Comparison of ENCODE assay signal across 13 cellular contexts in the genomic region with DNA sequence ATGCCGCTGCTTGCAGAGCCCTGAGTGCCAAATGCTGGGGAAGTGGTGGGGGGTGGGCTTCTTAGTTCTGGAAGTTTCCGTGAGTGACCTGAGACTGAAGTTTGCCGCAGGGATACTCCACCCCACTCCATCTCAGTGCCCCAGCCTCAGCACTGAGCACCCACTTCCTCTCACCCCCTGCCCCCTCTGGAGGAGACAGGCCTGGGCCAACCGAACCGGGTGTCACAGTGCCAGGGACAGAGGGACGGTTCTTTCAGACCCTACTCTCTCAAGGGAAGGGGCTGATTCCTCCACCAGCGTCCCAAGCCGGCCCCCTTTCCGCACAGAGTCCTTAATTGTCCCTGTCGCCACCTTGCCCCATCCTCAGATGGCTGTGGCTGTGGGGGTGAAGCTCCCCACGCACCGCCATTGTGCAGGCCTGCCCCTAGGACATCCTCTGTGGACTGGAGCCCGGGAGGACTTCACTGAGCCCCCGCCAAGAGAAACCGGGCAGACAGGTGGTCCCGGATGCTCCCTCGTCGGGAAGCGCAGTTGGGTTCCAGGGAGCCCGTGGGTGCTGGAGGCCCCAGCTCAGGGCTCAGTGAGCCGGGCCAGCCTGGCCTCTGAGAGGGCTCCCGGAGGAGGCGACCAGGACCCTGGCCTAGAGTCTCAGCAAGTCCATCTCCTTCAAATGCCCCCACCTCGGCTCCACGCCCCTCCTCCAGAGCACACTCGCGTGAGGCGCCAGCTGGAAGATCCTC. TPM values are rescaled to one million over a fixed set of nuclear protein-coding genes. Genes with fewer than 3 reads are reported as not detected.
DNase-seq lines count a peak whose midpoint lies in the region; ATAC-seq, FAIRE-seq and TF ChIP-seq lines count a peak whose summit lies in the region.
"Had no signal": no experiment of that assay in that cellular context is flagged by ENCODE, and none has a peak within 500 bp of the region (broad histone marks: within the 10 kb centered on the region; RNA-seq: fewer than 3 reads in every experiment).

No MANE protein-coding gene starts in this region.

- CTCF ChIA-PET in A673 (lab: Charles Lee) = no interaction called here

- peak overlapping the region; percentile 41 for H3K9ac ChIP-seq in ES-I3 (ENCODE audit: low read depth, low read length)
- H3K9ac ChIP-seq in keratinocyte (ENCODE audit: control insufficient read depth, extremely low read depth, insufficient read depth, low read length) = peak overlapping the region; percentile 28

- H3K27ac ChIP-seq in A673 (ENCODE audit: low read depth, low read length, poor library complexity, severe bottlenecking) (no peak overlapping the region), SJCRH30 (peak overlapping the region; percentile 99), keratinocyte (ENCODE audit: control insufficient read depth, insufficient read depth, low read length) (no peak overlapping the region)
- H3K27ac ChIP-seq: right atrium auricular region had no signal

- POLR2A ChIA-PET in A673 (lab: Charles Lee; ENCODE audit: low non-redundant PET) = interaction anchor here (0.6 kb wide), 1 partner anchor 36 kb away, joined by 4 read pairs; no protein-coding TSS in a partner anchor

- H3K4me2 ChIP-seq in keratinocyte (ENCODE audit: control insufficient read depth, extremely low read depth, insufficient read depth, low read depth, low read length) = peak overlapping the region; percentile 88

- no peaks in the 10 kb centered on the region for H3K79me2 ChIP-seq in keratinocyte (ENCODE audit: control insufficient read depth, insufficient read depth, low read length)

- dilution Hi-C loops in keratinocyte (cut with MboI; ENCODE audit: extremely low pct_ligation_motif_present, low sequenced_read_pairs) = no loop called here

- ATAC-seq in HG03432 (IDR thresholded peaks at IDR 0.05; ENCODE audit: unreplicated experiment) = no peak
- no peak for ATAC-seq in GM21447 (IDR thresholded peaks at IDR 0.05; ENCODE audit: unreplicated experiment)

- H3K36me3 ChIP-seq in A673 (ENCODE audit: insufficient read depth, low read length, poor library complexity, severe bottlenecking) (no peaks in the 10 kb centered on the region), ES-I3 (ENCODE audit: insufficient read depth, low read length) (no peaks in the 10 kb centered on the region), SJCRH30 (no peaks in the 10 kb centered on the region), keratinocyte (ENCODE audit: control insufficient read depth in 2 of 2, extremely low read depth in 1 of 2, insufficient read depth in 2 of 2, low read length in 2 of 2) (no peaks in the 10 kb centered on the region)
- H3K36me3 ChIP-seq: right atrium auricular region had no signal

- no peaks in the 10 kb centered on the region for H3K9me3 ChIP-seq in A673 (ENCODE audit: low read depth, low read length, poor library complexity, severe bottlenecking)
- no peaks in the 10 kb centered on the region for H3K9me3 ChIP-seq in ES-I3 (ENCODE audit: control insufficient read depth, insufficient read depth, low read length)
- H3K9me3 ChIP-seq in SJCRH30 (replicated peaks) = no peaks in the 10 kb centered on the region
- H3K9me3 ChIP-seq in keratinocyte (ENCODE audit: control insufficient read depth, low read depth, low read length) = no peaks in the 10 kb centered on the region
- H3K9me3 ChIP-seq: right atrium auricular region had no signal

- no peaks in the 10 kb centered on the region for H3K9me1 ChIP-seq in keratinocyte (ENCODE audit: control insufficient read depth, extremely low read depth, insufficient read depth, low read length)

- H3K4me1 ChIP-seq in A673 (ENCODE audit: insufficient read depth, low read length, poor library complexity, severe bottlenecking) = peaks cover 21% of the 10 kb centered on the region
- peaks cover 2% of the 10 kb centered on the region; the same call in 1 of the 2 replicates for H3K4me1 ChIP-seq in ES-I3 (ENCODE audit: insufficient read depth, low read length)
- peaks cover 17% of the 10 kb centered on the region for H3K4me1 ChIP-seq in SJCRH30
- peaks cover 19% of the 10 kb centered on the region for H3K4me1 ChIP-seq in keratinocyte (ENCODE audit: control insufficient read depth, extremely low read depth, insufficient read depth, low read length)

- H3K27me3 ChIP-seq in A673 (replicated peaks; ENCODE audit: insufficient read depth, low read depth, low read length, poor library complexity) (no peaks in the 10 kb centered on the region), SJCRH30 (0 out of 2 replicates have a peak, but pooled peaks cover under 1% of the 10 kb centered on the region), keratinocyte (ENCODE audit: control insufficient read depth, extremely low read depth, insufficient read depth, low read length) (no peaks in the 10 kb centered on the region)

- H3K4me3 ChIP-seq in A673 (ENCODE audit: low read depth, low read length, poor library complexity, severe bottlenecking) (peak overlapping the region; percentile 52), SJCRH30 (peak overlapping the region; percentile 64), keratinocyte (ENCODE audit: control insufficient read depth in 2 of 3, extremely low read depth in 1 of 3, insufficient read depth in 2 of 3, low read depth in 1 of 3, low read length in 3 of 3) (peak overlapping the region in 1 of 3 experiments; percentile 78)

- no peak overlapping the region for H2AFZ ChIP-seq in keratinocyte (ENCODE audit: control insufficient read depth, low read length)

- BruUV-seq in A673 (replicated peaks; lab: Mats Ljungman, UMichigan) = no TSS peak

- no peak for DNase-seq in A673 (ENCODE audit: low spot score)
- DNase-seq in SJCRH30 = peak in 1 of 2 experiments; percentile 52
- DNase-seq in keratinocyte (ENCODE audit: low read depth, low spot score) = no peak
- DNase-seq in HT-29 (ENCODE audit: low spot score) = no peak
- no peak for DNase-seq in AML-193 (lab: John Stamatoyannopoulos, UW)
- DNase-seq: GOT3, NCI-H1417 treated with DMSO at 0.1 percent for 48 hours had no signal

- intact Hi-C loops in A673 (cut with micrococcal nuclease; ENCODE audit: unreplicated experiment) = loop anchor here (5.0 kb wide), 1 partner anchor 35 kb away; no protein-coding TSS in a partner anchor

- no peaks in the 10 kb centered on the region for H4K20me1 ChIP-seq in keratinocyte (ENCODE audit: control insufficient read depth, extremely low read depth, insufficient read depth, low read length)

- TF ChIP-seq CTCF in A673 (conservative IDR thresholded peaks at IDR 0.05; ENCODE audit: low read depth, low read length) (no peak), keratinocyte (optimal IDR thresholded peaks at IDR 0.05 in 1 of 3, IDR thresholded peaks at IDR 0.05 in 1 of 3, conservative IDR thresholded peaks at IDR 0.05 in 1 of 3; ENCODE audit: extremely low read depth in 1 of 3, insufficient read depth in 2 of 3, low read length in 3 of 3) (no peak)

- no peak for FAIRE-seq in keratinocyte (lab: Jason Lieb, UNC)
- FAIRE-seq: bronchial epithelial cell had no signal

RNA-seq across cellular contexts. Expression of gene KREMEN2, which starts 1.6 kb away (rescaled TPM):
- 0.49 and 1.6 TPM in 2 replicates for total RNA-seq in A673 (2021)
- 13.8 and 14.9 TPM in 2 replicates for total RNA-seq in SJCRH30 (2014; rRNA removed; shearing (Covaris generic))
- polyA plus RNA-seq in keratinocyte = 3.3 to 7.4 TPM (median 3.8 TPM) in 3 replicates
- polyA plus RNA-seq in keratinocyte (2011; ENCODE audit: low read depth) = 0.11 TPM
- 1.2 and 4.1 TPM in 2 replicates for polyA plus RNA-seq in keratinocyte (2011; cell fraction: cytosol; rRNA removed)
- polyA plus RNA-seq in keratinocyte (2011; cell fraction: nucleus; rRNA removed) = 13.5 and 26.0 TPM in 2 replicates
- 1.0 and 6.2 TPM in 2 replicates for polyA plus RNA-seq in keratinocyte (2012; ENCODE audit: low replicate concordance)
- 0.61 to 1.2 TPM (median 0.75 TPM) in 3 replicates for polyA minus RNA-seq in keratinocyte
- 9.6 TPM for polyA minus RNA-seq in keratinocyte (2011; cell fraction: cytosol; rRNA and poly(A)+ RNA removed)
- 14.9 and 15.0 TPM in 2 replicates for polyA minus RNA-seq in keratinocyte (2011; cell fraction: nucleus; rRNA and poly(A)+ RNA removed)
- 0.08 and 0.31 TPM in 2 replicates for total RNA-seq in HT-29 (2014; rRNA removed; shearing (Covaris generic))
- total RNA-seq: mononuclear cell, right atrium auricular region had no signal

RNA-seq across cellular contexts. Expression of gene PAQR4, which starts 6.6 kb away (rescaled TPM):
- 46.5 and 49.7 TPM in 2 replicates for total RNA-seq in A673 (2021)
- total RNA-seq in SJCRH30 (2014; rRNA removed; shearing (Covaris generic)) = 28.1 and 34.1 TPM in 2 replicates
- 16.8 to 26.6 TPM (median 18.4 TPM) in 3 replicates for polyA plus RNA-seq in keratinocyte
- 2.1 TPM for polyA plus RNA-seq in keratinocyte (2011; ENCODE audit: low read depth)
- polyA plus RNA-seq in keratinocyte (2011; cell fraction: cytosol; rRNA removed) = 20.9 and 30.4 TPM in 2 replicates
- polyA plus RNA-seq in keratinocyte (2011; cell fraction: nucleus; rRNA removed) = 38.6 and 51.9 TPM in 2 replicates
- 8.2 and 19.1 TPM in 2 replicates for polyA plus RNA-seq in keratinocyte (2012; ENCODE audit: low replicate concordance)
- 15.9 to 29.1 TPM (median 21.6 TPM) in 3 replicates for polyA minus RNA-seq in keratinocyte
- 65.2 TPM for polyA minus RNA-seq in keratinocyte (2011; cell fraction: cytosol; rRNA and poly(A)+ RNA removed)
- polyA minus RNA-seq in keratinocyte (2011; cell fraction: nucleus; rRNA and poly(A)+ RNA removed) = 18.8 and 21.0 TPM in 2 replicates
- 97.9 and 106 TPM in 2 replicates for total RNA-seq in HT-29 (2014; rRNA removed; shearing (Covaris generic))

RNA-seq across cellular contexts. Expression of gene PKMYT1, which starts 17.7 kb away (rescaled TPM):
- total RNA-seq in A673 (2021) = 120 and 128 TPM in 2 replicates
- total RNA-seq in SJCRH30 (2014; rRNA removed; shearing (Covaris generic)) = 34.8 and 45.8 TPM in 2 replicates
- polyA plus RNA-seq in keratinocyte = 3.0 to 16.0 TPM (median 6.9 TPM) in 3 replicates
- not detected for polyA plus RNA-seq in keratinocyte (2011; ENCODE audit: low read depth)
- polyA plus RNA-seq in keratinocyte (2011; cell fraction: cytosol; rRNA removed) = 2.7 and 7.9 TPM in 2 replicates
- polyA plus RNA-seq in keratinocyte (2011; cell fraction: nucleus; rRNA removed) = 8.5 and 13.2 TPM in 2 replicates
- polyA plus RNA-seq in keratinocyte (2012; ENCODE audit: low replicate concordance) = 1.1 and 29.9 TPM in 2 replicates
- polyA minus RNA-seq in keratinocyte = 1.7 to 16.9 TPM (median 3.0 TPM) in 3 replicates
- 10.9 TPM for polyA minus RNA-seq in keratinocyte (2011; cell fraction: cytosol; rRNA and poly(A)+ RNA removed)
- 4.3 and 6.8 TPM in 2 replicates for polyA minus RNA-seq in keratinocyte (2011; cell fraction: nucleus; rRNA and poly(A)+ RNA removed)
- 86.3 and 92.1 TPM in 2 replicates for total RNA-seq in HT-29 (2014; rRNA removed; shearing (Covaris generic))

RNA-seq across cellular contexts. Expression of gene CLDN9, which starts 50.2 kb away (rescaled TPM):
- total RNA-seq in A673 (2021) = not detected in 2 replicates
- total RNA-seq in SJCRH30 (2014; rRNA removed; shearing (Covaris generic)) = not detected in 2 replicates
- 0.02 TPM in 1 of 3 replicates, not detected in the others for polyA plus RNA-seq in keratinocyte
- polyA plus RNA-seq in keratinocyte (2011; ENCODE audit: low read depth) = 0.21 TPM
- not detected in 2 replicates for polyA plus RNA-seq in keratinocyte (2011; cell fraction: cytosol; rRNA removed)
- 0.09 and 0.12 TPM in 2 replicates for polyA plus RNA-seq in keratinocyte (2011; cell fraction: nucleus; rRNA removed)
- polyA plus RNA-seq in keratinocyte (2012; ENCODE audit: low replicate concordance) = 0.76 TPM in 1 of 2 replicates, not detected in the other
- polyA minus RNA-seq in keratinocyte = not detected in 3 replicates
- polyA minus RNA-seq in keratinocyte (2011; cell fraction: cytosol; rRNA and poly(A)+ RNA removed) = not detected
- not detected in 2 replicates for polyA minus RNA-seq in keratinocyte (2011; cell fraction: nucleus; rRNA and poly(A)+ RNA removed)
- total RNA-seq in HT-29 (2014; rRNA removed; shearing (Covaris generic)) = 2.6 and 4.7 TPM in 2 replicates
- total RNA-seq: mononuclear cell had no signal

RNA-seq across cellular contexts. Expression of gene FLYWCH1, which starts 50.8 kb away (rescaled TPM):
- 46.8 and 47.0 TPM in 2 replicates for total RNA-seq in A673 (2021)
- 9.1 and 9.7 TPM in 2 replicates for total RNA-seq in SJCRH30 (2014; rRNA removed; shearing (Covaris generic))
- polyA plus RNA-seq in keratinocyte = 16.2 to 21.7 TPM (median 20.2 TPM) in 3 replicates
- polyA plus RNA-seq in keratinocyte (2011; ENCODE audit: low read depth) = 6.3 TPM
- 13.4 and 25.0 TPM in 2 replicates for polyA plus RNA-seq in keratinocyte (2011; cell fraction: cytosol; rRNA removed)
- polyA plus RNA-seq in keratinocyte (2011; cell fraction: nucleus; rRNA removed) = 50.5 and 68.5 TPM in 2 replicates
- polyA plus RNA-seq in keratinocyte (2012; ENCODE audit: low replicate concordance) = 26.3 and 27.0 TPM in 2 replicates
- 12.1 to 32.5 TPM (median 17.2 TPM) in 3 replicates for polyA minus RNA-seq in keratinocyte
- 50.5 TPM for polyA minus RNA-seq in keratinocyte (2011; cell fraction: cytosol; rRNA and poly(A)+ RNA removed)
- polyA minus RNA-seq in keratinocyte (2011; cell fraction: nucleus; rRNA and poly(A)+ RNA removed) = 27.9 and 30.1 TPM in 2 replicates
- 25.8 and 30.1 TPM in 2 replicates for total RNA-seq in HT-29 (2014; rRNA removed; shearing (Covaris generic))
